Comparison of ENCODE assay signal across 1 cellular context in the genomic region with DNA sequence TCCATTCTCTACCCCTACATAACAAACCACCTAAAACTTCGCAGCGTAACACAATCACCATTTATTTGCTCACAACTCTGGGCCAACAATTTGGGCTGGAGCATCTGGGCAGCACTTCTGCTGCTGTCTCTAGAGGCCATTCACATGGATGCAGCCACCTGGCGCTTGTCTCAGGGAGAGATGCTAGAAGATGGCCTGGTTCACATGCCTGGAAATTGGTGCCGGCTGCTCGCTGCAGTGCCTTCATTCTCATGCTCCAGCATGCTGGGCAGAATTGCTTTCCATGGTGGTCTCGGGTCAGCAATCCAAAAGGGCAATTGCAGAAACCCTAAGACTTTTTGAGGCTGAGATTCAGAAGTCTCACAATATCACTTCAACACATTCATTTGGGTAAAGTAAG.
TF ChIP-seq lines count a peak whose summit lies in the region.

No MANE protein-coding gene starts in this region.

TF ChIP-seq in HepG2, 621 proteins besides CTCF, POLR2A, EP300 and RAD21 (continued from another document):
- TF ChIP-seq, protein P1, sequence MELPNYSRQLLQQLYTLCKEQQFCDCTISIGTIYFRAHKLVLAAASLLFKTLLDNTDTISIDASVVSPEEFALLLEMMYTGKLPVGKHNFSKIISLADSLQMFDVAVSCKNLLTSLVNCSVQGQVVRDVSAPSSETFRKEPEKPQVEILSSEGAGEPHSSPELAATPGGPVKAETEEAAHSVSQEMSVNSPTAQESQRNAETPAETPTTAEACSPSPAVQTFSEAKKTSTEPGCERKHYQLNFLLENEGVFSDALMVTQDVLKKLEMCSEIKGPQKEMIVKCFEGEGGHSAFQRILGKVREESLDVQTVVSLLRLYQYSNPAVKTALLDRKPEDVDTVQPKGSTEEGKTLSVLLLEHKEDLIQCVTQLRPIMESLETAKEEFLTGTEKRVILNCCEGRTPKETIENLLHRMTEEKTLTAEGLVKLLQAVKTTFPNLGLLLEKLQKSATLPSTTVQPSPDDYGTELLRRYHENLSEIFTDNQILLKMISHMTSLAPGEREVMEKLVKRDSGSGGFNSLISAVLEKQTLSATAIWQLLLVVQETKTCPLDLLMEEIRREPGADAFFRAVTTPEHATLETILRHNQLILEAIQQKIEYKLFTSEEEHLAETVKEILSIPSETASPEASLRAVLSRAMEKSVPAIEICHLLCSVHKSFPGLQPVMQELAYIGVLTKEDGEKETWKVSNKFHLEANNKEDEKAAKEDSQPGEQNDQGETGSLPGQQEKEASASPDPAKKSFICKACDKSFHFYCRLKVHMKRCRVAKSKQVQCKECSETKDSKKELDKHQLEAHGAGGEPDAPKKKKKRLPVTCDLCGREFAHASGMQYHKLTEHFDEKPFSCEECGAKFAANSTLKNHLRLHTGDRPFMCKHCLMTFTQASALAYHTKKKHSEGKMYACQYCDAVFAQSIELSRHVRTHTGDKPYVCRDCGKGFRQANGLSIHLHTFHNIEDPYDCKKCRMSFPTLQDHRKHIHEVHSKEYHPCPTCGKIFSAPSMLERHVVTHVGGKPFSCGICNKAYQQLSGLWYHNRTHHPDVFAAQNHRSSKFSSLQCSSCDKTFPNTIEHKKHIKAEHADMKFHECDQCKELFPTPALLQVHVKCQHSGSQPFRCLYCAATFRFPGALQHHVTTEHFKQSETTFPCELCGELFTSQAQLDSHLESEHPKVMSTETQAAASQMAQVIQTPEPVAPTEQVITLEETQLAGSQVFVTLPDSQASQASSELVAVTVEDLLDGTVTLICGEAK (IDR thresholded peaks at IDR 0.05), result no peak
- TF ChIP-seq, protein P1 (CRISPR knock-in tag; IDR thresholded peaks at IDR 0.05), result no peak
- TF ChIP-seq ZNF577 (CRISPR knock-in tag; IDR thresholded peaks at IDR 0.05; ENCODE audit: borderline replicate concordance, low read depth) (no peak), ZNF644 (CRISPR knock-in tag; IDR thresholded peaks at IDR 0.05; ENCODE audit: low read depth) (0 out of 2 replicates have a peak, but pooled peaks have one; percentile 31), ZMYM4 (CRISPR knock-in tag; IDR thresholded peaks at IDR 0.05) (peak; percentile 14; the same call in 1 of the 2 replicates), LCORL (IDR thresholded peaks at IDR 0.05) (no peak), LCORL (CRISPR knock-in tag; IDR thresholded peaks at IDR 0.05) (0 out of 2 replicates have a peak, but pooled peaks have one; percentile 9), CEBPB (IDR thresholded peaks at IDR 0.05; ENCODE audit: borderline replicate concordance, low read depth, low read length) (no peak), BCL3 (CRISPR knock-in tag; IDR thresholded peaks at IDR 0.05) (no peak), HOXD1 (CRISPR knock-in tag; IDR thresholded peaks at IDR 0.05) (no peak), SOX6 (IDR thresholded peaks at IDR 0.05) (no peak), SOX6 (CRISPR knock-in tag; IDR thresholded peaks at IDR 0.05) (peak; percentile 12; the same call in 1 of the 2 replicates), YEATS4 (CRISPR knock-in tag; IDR thresholded peaks at IDR 0.05; ENCODE audit: borderline replicate concordance) (no peak), ZNF501 (CRISPR knock-in tag; IDR thresholded peaks at IDR 0.05) (no peak), TBL1XR1 (IDR thresholded peaks at IDR 0.05; ENCODE audit: borderline replicate concordance, low read length, partially characterized antibody) (no peak), ZNF567 (CRISPR knock-in tag; IDR thresholded peaks at IDR 0.05; ENCODE audit: borderline replicate concordance) (no peak), ZNF263 (CRISPR knock-in tag; IDR thresholded peaks at IDR 0.05) (no peak), PCBP1 (IDR thresholded peaks at IDR 0.05; ENCODE audit: borderline replicate concordance, low read depth, low read length) (no peak), ZNF224 (CRISPR knock-in tag; IDR thresholded peaks at IDR 0.05) (peak; percentile 52; the same call in 1 of the 2 replicates), KDM1A (CRISPR knock-in tag; IDR thresholded peaks at IDR 0.05) (no peak)
- TF ChIP-seq, protein P2, sequence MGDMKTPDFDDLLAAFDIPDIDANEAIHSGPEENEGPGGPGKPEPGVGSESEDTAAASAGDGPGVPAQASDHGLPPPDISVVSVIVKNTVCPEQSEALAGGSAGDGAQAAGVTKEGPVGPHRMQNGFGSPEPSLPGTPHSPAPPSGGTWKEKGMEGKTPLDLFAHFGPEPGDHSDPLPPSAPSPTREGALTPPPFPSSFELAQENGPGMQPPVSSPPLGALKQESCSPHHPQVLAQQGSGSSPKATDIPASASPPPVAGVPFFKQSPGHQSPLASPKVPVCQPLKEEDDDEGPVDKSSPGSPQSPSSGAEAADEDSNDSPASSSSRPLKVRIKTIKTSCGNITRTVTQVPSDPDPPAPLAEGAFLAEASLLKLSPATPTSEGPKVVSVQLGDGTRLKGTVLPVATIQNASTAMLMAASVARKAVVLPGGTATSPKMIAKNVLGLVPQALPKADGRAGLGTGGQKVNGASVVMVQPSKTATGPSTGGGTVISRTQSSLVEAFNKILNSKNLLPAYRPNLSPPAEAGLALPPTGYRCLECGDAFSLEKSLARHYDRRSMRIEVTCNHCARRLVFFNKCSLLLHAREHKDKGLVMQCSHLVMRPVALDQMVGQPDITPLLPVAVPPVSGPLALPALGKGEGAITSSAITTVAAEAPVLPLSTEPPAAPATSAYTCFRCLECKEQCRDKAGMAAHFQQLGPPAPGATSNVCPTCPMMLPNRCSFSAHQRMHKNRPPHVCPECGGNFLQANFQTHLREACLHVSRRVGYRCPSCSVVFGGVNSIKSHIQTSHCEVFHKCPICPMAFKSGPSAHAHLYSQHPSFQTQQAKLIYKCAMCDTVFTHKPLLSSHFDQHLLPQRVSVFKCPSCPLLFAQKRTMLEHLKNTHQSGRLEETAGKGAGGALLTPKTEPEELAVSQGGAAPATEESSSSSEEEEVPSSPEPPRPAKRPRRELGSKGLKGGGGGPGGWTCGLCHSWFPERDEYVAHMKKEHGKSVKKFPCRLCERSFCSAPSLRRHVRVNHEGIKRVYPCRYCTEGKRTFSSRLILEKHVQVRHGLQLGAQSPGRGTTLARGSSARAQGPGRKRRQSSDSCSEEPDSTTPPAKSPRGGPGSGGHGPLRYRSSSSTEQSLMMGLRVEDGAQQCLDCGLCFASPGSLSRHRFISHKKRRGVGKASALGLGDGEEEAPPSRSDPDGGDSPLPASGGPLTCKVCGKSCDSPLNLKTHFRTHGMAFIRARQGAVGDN (CRISPR knock-in tag; IDR thresholded peaks at IDR 0.05), result peak; percentile 58
- TF ChIP-seq, protein P3, sequence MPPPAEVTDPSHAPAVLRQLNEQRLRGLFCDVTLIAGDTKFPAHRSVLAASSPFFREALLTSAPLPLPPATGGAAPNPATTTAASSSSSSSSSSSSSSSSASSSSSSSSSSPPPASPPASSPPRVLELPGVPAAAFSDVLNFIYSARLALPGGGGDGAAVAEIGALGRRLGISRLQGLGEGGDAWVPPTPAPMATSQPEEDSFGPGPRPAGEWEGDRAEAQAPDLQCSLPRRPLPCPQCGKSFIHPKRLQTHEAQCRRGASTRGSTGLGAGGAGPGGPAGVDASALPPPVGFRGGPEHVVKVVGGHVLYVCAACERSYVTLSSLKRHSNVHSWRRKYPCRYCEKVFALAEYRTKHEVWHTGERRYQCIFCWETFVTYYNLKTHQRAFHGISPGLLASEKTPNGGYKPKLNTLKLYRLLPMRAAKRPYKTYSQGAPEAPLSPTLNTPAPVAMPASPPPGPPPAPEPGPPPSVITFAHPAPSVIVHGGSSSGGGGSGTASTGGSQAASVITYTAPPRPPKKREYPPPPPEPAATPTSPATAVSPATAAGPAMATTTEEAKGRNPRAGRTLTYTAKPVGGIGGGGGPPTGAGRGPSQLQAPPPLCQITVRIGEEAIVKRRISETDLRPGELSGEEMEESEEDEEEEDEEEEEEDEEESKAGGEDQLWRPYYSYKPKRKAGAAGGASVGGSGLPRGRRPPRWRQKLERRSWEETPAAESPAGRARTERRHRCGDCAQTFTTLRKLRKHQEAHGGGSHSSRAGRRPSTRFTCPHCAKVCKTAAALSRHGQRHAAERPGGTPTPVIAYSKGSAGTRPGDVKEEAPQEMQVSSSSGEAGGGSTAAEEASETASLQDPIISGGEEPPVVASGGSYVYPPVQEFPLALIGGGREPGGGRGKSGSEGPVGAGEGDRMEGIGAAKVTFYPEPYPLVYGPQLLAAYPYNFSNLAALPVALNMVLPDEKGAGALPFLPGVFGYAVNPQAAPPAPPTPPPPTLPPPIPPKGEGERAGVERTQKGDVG (CRISPR knock-in tag; IDR thresholded peaks at IDR 0.05; ENCODE audit: borderline replicate concordance), result peak; percentile 49; the same call in 1 of the 2 replicates
TF ChIP-seq in HepG2: peak in this region for 7.
